ENCODE assay signal across 1 cellular context in genomic region chr6:165600606-165601005, GRCh38.
TF ChIP-seq lines count a peak whose summit lies in the region.

No MANE protein-coding gene starts in this region.

TF ChIP-seq in H1, 55 proteins besides CTCF, POLR2A, EP300 and RAD21 (continued from another document):
- no peak for TF ChIP-seq GABPA (IDR thresholded peaks at IDR 0.05; ENCODE audit: borderline replicate concordance, insufficient read depth, low read length)
